In genomic region chr1:53043271-53043670, GRCh38 we compare ENCODE assay signal across 25 cellular contexts. TPM values are rescaled to one million over a fixed set of nuclear protein-coding genes. Genes with fewer than 3 reads are reported as not detected.
DNase-seq lines count a peak whose midpoint lies in the region; ATAC-seq, FAIRE-seq and TF ChIP-seq lines count a peak whose summit lies in the region.
"Had no signal": no experiment of that assay in that cellular context is flagged by ENCODE, and none has a peak within 500 bp of the region (broad histone marks: within the 10 kb centered on the region; RNA-seq: fewer than 3 reads in every experiment).

No MANE protein-coding gene starts in this region.

- no peak for ATAC-seq in GM12878
- no peak for ATAC-seq in activated T-cell treated with anti-CD3 and anti-CD28 coated beads, Interleukin-2, amount 50 U/mL, for 72 hours (replicated peaks in 1 of 2)
- ATAC-seq in GM19328 (IDR thresholded peaks at IDR 0.05; ENCODE audit: unreplicated experiment): no peak
- ATAC-seq: activated CD8-positive, alpha-beta T cell treated with anti-CD3 and anti-CD28 coated beads for 36 hours; gastroesophageal sphincter; left cardiac atrium; T-helper 17 cell had no signal

- no peaks in the 10 kb centered on the region for H3K79me2 ChIP-seq in GM12878 (ENCODE audit: control insufficient read depth, insufficient read depth, low read length)

- H3K9me3 ChIP-seq in GM12878 (replicated peaks; ENCODE audit: control insufficient read depth, insufficient read depth, low read length): no peaks in the 10 kb centered on the region
- H3K9me3 ChIP-seq: gastroesophageal sphincter, uterus had no signal

- no peak for FAIRE-seq in GM12878 (lab: Jason Lieb, UNC)
- FAIRE-seq: H1 had no signal

- H3K4me3 ChIP-seq in GM12878: no peak overlapping the region
- H3K4me3 ChIP-seq: coronary artery, gastroesophageal sphincter, uterus had no signal

- DNase-seq in AG08396 (ENCODE audit: low spot score) (peak; percentile 70), HCEC 1CT (peak; percentile 73), GM12878 (ENCODE audit: low read depth, low spot score) (no peak), iris pigment epithelial cell (ENCODE audit: low read depth) (peak; percentile 49), hypothalamus (lab: John Stamatoyannopoulos, UW) (no peak), SHP77 (lab: John Stamatoyannopoulos, UW) (no peak)
- no peak for DNase-seq in activated T-cell treated with anti-CD3 and anti-CD28 coated beads, Interleukin-2, amount 50 U/mL, for 72 hours
- DNase-seq: activated CD8-positive, alpha-beta T cell treated with anti-CD3 and anti-CD28 coated beads for 36 hours; activated naive CD4-positive, alpha-beta T cell treated with anti-CD3 and anti-CD28 coated beads, Interleukin-2, amount 50 U/mL, for 16 hours; activated T-cell treated with anti-CD3 and anti-CD28 coated beads, Interleukin-2, amount 50 U/mL, for 1 hour; DMS79 treated with DMSO at 0.1 percent for 48 hours; left cardiac atrium; MM.1S; NCI-H146; SHP77 treated with DMSO at 0.1 percent for 48 hours; substantia nigra; T-helper 17 cell; uterus had no signal

- no peak for TF ChIP-seq RAD21 in GM12878 (IDR thresholded peaks at IDR 0.05; ENCODE audit: insufficient read depth, low read depth, low read length)

- H3K27me3 Mint-ChIP-seq in activated T-cell treated with anti-CD3 and anti-CD28 coated beads, Interleukin-2, amount 50 U/mL, for 72 hours (ENCODE audit: low read depth): no peaks in the 10 kb centered on the region
- H3K27me3 Mint-ChIP-seq: activated CD8-positive, alpha-beta T cell treated with anti-CD3 and anti-CD28 coated beads for 36 hours; IgD-negative memory B cell; T-helper 17 cell had no signal

- no peak overlapping the region for H3K9ac ChIP-seq in GM12878 (ENCODE audit: control insufficient read depth, insufficient read depth, low read length)

- TF ChIP-seq EP300 in GM12878 (IDR thresholded peaks at IDR 0.05; ENCODE audit: borderline replicate concordance in 1 of 2, control insufficient read depth in 1 of 2, low read depth in 2 of 2, low read length in 2 of 2): no peak

- no peak for TF ChIP-seq POLR2A in GM12878 (IDR thresholded peaks at IDR 0.05; ENCODE audit: low read depth, low read length)

- no peak overlapping the region for H3K27ac Mint-ChIP-seq in activated T-cell treated with anti-CD3 and anti-CD28 coated beads, Interleukin-2, amount 50 U/mL, for 72 hours
- H3K27ac Mint-ChIP-seq: activated CD8-positive, alpha-beta T cell treated with anti-CD3 and anti-CD28 coated beads for 36 hours; IgD-negative memory B cell; T-helper 17 cell had no signal

- no peak overlapping the region for H3K4me2 ChIP-seq in GM12878 (ENCODE audit: control insufficient read depth, insufficient read depth)

- no peaks in the 10 kb centered on the region for H3K4me1 ChIP-seq in GM12878 (ENCODE audit: control insufficient read depth, insufficient read depth, low read length)
- H3K4me1 ChIP-seq: uterus had no signal

- H3K4me1 Mint-ChIP-seq in activated T-cell treated with anti-CD3 and anti-CD28 coated beads, Interleukin-2, amount 50 U/mL, for 72 hours (ENCODE audit: low read depth): peaks cover 10% of the 10 kb centered on the region
- H3K4me1 Mint-ChIP-seq: IgD-negative memory B cell had no signal

- no peak overlapping the region for H3K27ac ChIP-seq in GM12878 (ENCODE audit: control insufficient read depth, insufficient read depth)
- H3K27ac ChIP-seq: coronary artery, gastroesophageal sphincter had no signal

- H3K36me3 ChIP-seq in GM12878 (ENCODE audit: control insufficient read depth in 2 of 2, insufficient read depth in 2 of 2, low read length in 1 of 2): peaks cover 3 to 4% of the 10 kb centered on the region in 2 experiments; a peak in 3 of 4 replicates
- H3K36me3 ChIP-seq: uterus had no signal

- CTCF ChIA-PET in GM12878 (lab: Yijun Ruan, JAX): interaction anchor here (0.7 to 1.6 kb wide), 4 partner anchors 11 to 182 kb away, joined by 3 to 4 read pairs (median 3); no protein-coding TSS in a partner anchor

- POLR2A ChIA-PET in GM12878 (lab: Charles Lee): interaction anchor here (0.6 kb wide), 1 partner anchor 31 kb away, joined by 5 read pairs; no protein-coding TSS in a partner anchor

- H2AFZ ChIP-seq in GM12878 (ENCODE audit: control insufficient read depth, low read depth, low read length): no peak overlapping the region

- SMC1A ChIA-PET in GM12878 (lab: Charles Lee; ENCODE audit: uncharacterized antibody, unreplicated experiment): no interaction called here

- no peak overlapping the region for H3K4me3 Mint-ChIP-seq in activated T-cell treated with anti-CD3 and anti-CD28 coated beads, Interleukin-2, amount 50 U/mL, for 72 hours
- H3K4me3 Mint-ChIP-seq: activated CD8-positive, alpha-beta T cell treated with anti-CD3 and anti-CD28 coated beads for 36 hours; IgD-negative memory B cell; neural crest cell; T-helper 17 cell had no signal

- no peaks in the 10 kb centered on the region for H3K27me3 ChIP-seq in GM12878 (replicated peaks in 1 of 2; ENCODE audit: control insufficient read depth in 2 of 2, insufficient read depth in 2 of 2, low read length in 1 of 2)
- H3K27me3 ChIP-seq: gastroesophageal sphincter, uterus had no signal

- H4K20me1 ChIP-seq in GM12878 (ENCODE audit: control insufficient read depth, insufficient read depth): no peaks in the 10 kb centered on the region

- H3K9me3 Mint-ChIP-seq in activated T-cell treated with anti-CD3 and anti-CD28 coated beads, Interleukin-2, amount 50 U/mL, for 72 hours: no peaks in the 10 kb centered on the region
- H3K9me3 Mint-ChIP-seq: activated CD8-positive, alpha-beta T cell treated with anti-CD3 and anti-CD28 coated beads for 36 hours; IgD-negative memory B cell; neural crest cell had no signal

- peaks cover 5 to 9% of the 10 kb centered on the region in 2 donors for H3K36me3 Mint-ChIP-seq in activated T-cell treated with anti-CD3 and anti-CD28 coated beads, Interleukin-2, amount 50 U/mL, for 72 hours (ENCODE audit: insufficient read depth in 2 of 2)

- intact Hi-C loops in GM12878 (cut with micrococcal nuclease; ENCODE audit: unreplicated experiment): no loop called here

- TSS peak; percentile 20 for BruUV-seq in GM12878 (replicated peaks; lab: Mats Ljungman, UMichigan)

- in situ Hi-C loops in GM12878 (cut with MboI): no loop called here

- no peak for TF ChIP-seq CTCF in GM12878 (IDR thresholded peaks at IDR 0.05 in 2 of 3, conservative IDR thresholded peaks at IDR 0.05 in 1 of 3; ENCODE audit: control insufficient read depth in 2 of 3, extremely low read depth in 1 of 3, insufficient read depth in 1 of 3, low read depth in 3 of 3, low read length in 3 of 3)

- RAD21 ChIA-PET in GM12878 (lab: Charles Lee; ENCODE audit: unreplicated experiment): no interaction called here

TF ChIP-seq in GM12878, 131 proteins besides CTCF, POLR2A, EP300 and RAD21 (continues in another document):
- TF ChIP-seq RELB (IDR thresholded peaks at IDR 0.05; ENCODE audit: low read depth) (no peak), SIX5 (IDR thresholded peaks at IDR 0.05; ENCODE audit: low read depth, low read length, severe bottlenecking) (no peak), BMI1 (IDR thresholded peaks at IDR 0.05; ENCODE audit: borderline replicate concordance) (no peak)

RNA-seq across cellular contexts. Expression of gene PODN, which starts 18.7 kb away (rescaled TPM):
- not detected in 2 replicates for total RNA-seq in GM12878 (2013; cell fraction: nucleolus; rRNA removed)
- total RNA-seq in GM12878 (2014; rRNA removed) (not detected in 2 replicates), GM12878 (2014; rRNA removed; fragmentation: Illumina TruSeq; extraction: Trizol) (not detected in 2 replicates), GM12878 (2021) (0.10 and 0.11 TPM in 2 replicates)
- polyA plus RNA-seq in GM12878 (2011; ENCODE audit: low read depth): not detected
- polyA plus RNA-seq in GM12878 (2011; rRNA removed) (not detected in 2 replicates), GM12878 (2014; fragmentation: Illumina TruSeq; extraction: Trizol) (not detected in 2 replicates), GM12878 (2014; fragmentation: Nextera tagmentation; extraction: Ambion mirVana) (not detected), GM12878 (2014; rRNA removed) (not detected in 2 replicates), GM12878 (2016; fragmentation: Nextera tagmentation; extraction: Ambion mirVana) (not detected)
- not detected in 2 replicates for polyA plus RNA-seq in GM12878 (2011; cell fraction: cytosol; rRNA removed)
- polyA plus RNA-seq in GM12878 (2011; cell fraction: nucleus; rRNA removed): not detected in 2 replicates
- polyA plus RNA-seq in GM12878 (2012): not detected in 2 replicates
- polyA minus RNA-seq in GM12878 (2011; rRNA and poly(A)+ RNA removed): not detected in 2 replicates
- polyA minus RNA-seq in GM12878 (2011; cell fraction: cytosol; rRNA and poly(A)+ RNA removed): not detected in 2 replicates
- not detected in 2 replicates for polyA minus RNA-seq in GM12878 (2011; cell fraction: nucleus; rRNA and poly(A)+ RNA removed)
- not detected for total RNA-seq in activated T-cell treated with anti-CD3 and anti-CD28 coated beads, Interleukin-2, amount 50 U/mL, for 72 hours
- total RNA-seq: activated CD8-positive, alpha-beta T cell treated with anti-CD3 and anti-CD28 coated beads for 36 hours; OCI-LY7; T-helper 17 cell had no signal
- polyA plus RNA-seq: IgD-negative memory B cell had no signal

Comparison
In these comparisons a context has a peak if more than half of its experiments do, and no peak if none do; other contexts are left out.
1. DNase-seq: peak in AG08396 (single experiment), HCEC 1CT (single experiment) and iris pigment epithelial cell (single experiment); none in GM12878 (single experiment), hypothalamus (0 of 51), SHP77 (0 of 2) and activated T-cell treated with anti-CD3 and anti-CD28 coated beads, Interleukin-2, amount 50 U/mL, for 72 hours (0 of 2).